ENCODE assay signal across 1 cellular context in genomic region chr17:81241648-81242420, GRCh38.
A peak's percentile ranks its signal among the peaks of the same experiment; 100 is the strongest.
TF ChIP-seq lines count a peak whose summit lies in the region.

No MANE protein-coding gene starts in this region.

TF ChIP-seq in HCT116, 20 proteins besides CTCF, POLR2A, EP300 and RAD21:
- no peak for TF ChIP-seq EGR1 (IDR thresholded peaks at IDR 0.05; ENCODE audit: low read depth)
- TF ChIP-seq ATF3 (IDR thresholded peaks at IDR 0.05) = no peak
- TF ChIP-seq POLR2AphosphoS5 (IDR thresholded peaks at IDR 0.05; ENCODE audit: low read depth, low read length) = peak; percentile 34; the same call in 1 of the 2 replicates
